ENCODE assay signal across 24 cellular contexts in genomic region chr1:233844275-233844674, GRCh38.
"Had no signal": no experiment of that assay in that cellular context is flagged by ENCODE, and none has a peak within 500 bp of the region (broad histone marks: within the 10 kb centered on the region; RNA-seq: fewer than 3 reads in every experiment).

No MANE protein-coding gene starts in this region.

- H3K4me3 ChIP-seq: left lung, lower lobe of right lung, pancreas, prostate gland, skin epidermis, spleen, suprapubic skin, thoracic aorta, tibial artery, uterus had no signal

- H3K9me3 ChIP-seq: pancreas, prostate gland, thoracic aorta, tibial artery, uterus had no signal

- H3K27me3 ChIP-seq: left lung, pancreas, spleen, suprapubic skin, tibial artery, uterus had no signal

- H3K36me3 ChIP-seq: left lung, lower lobe of right lung, pancreas, prostate gland, spleen, suprapubic skin, thoracic aorta, tibial artery, uterus had no signal

- ATAC-seq: left colon; left lung; lower lobe of right lung; naive thymus-derived CD4-positive, alpha-beta T cell; natural killer cell treated with Interleukin-12 subunit alpha and Interleukin-12 subunit beta and Interleukin-15 and Interleukin-18, amount 100 ng/mL, for 72 hours; pancreas; right cardiac atrium; stimulated activated effector memory CD8-positive, alpha-beta T cell treated with anti-CD3 and anti-CD28 coated beads, Interleukin-12 subunit alpha, Interleukin-12 subunit beta, amount 100 ng/mL, for 72 hours had no signal

- H3K4me1 ChIP-seq: left lung, lower lobe of right lung, pancreas, prostate gland, spleen, suprapubic skin, tibial artery, uterus had no signal

- FAIRE-seq: islet of Langerhans, kidney, pancreas had no signal

- H3K27ac ChIP-seq: left lung, lower lobe of right lung, pancreas, prostate gland, skin epidermis, spleen, suprapubic skin, thoracic aorta, tibial artery, uterus had no signal

- DNase-seq: hypothalamus; immature natural killer cell; kidney; left colon; left lung; lower lobe of right lung; mesenchymal stem cell; naive thymus-derived CD4-positive, alpha-beta T cell; pancreas; posterior cingulate gyrus; retina; right cardiac atrium; spleen; stimulated activated CD4-positive, alpha-beta T cell treated with anti-CD3 and anti-CD28 coated beads, Interleukin-4, amount 100 ng/mL, for 24 hours; stimulated activated naive CD4-positive, alpha-beta T cell; tibial artery; uterus had no signal
